In genomic region chr2:88739985-88740600, GRCh38 we compare ENCODE assay signal across 8 cellular contexts. TPM values are rescaled to one million over a fixed set of nuclear protein-coding genes. Genes with fewer than 3 reads are reported as not detected.
DNase-seq lines count a peak whose midpoint lies in the region; ATAC-seq and TF ChIP-seq lines count a peak whose summit lies in the region.

No MANE protein-coding gene starts in this region.

- TF ChIP-seq CTCF in neutrophil (IDR thresholded peaks at IDR 0.05) (peak; percentile 88), testis (IDR thresholded peaks at IDR 0.05) (peak; percentile 62 to 84 (median 64))

- H3K36me3 ChIP-seq in neutrophil (peaks cover 56% of the 10 kb centered on the region), testis (ENCODE audit: low read depth, missing control alignments) (no peaks in the 10 kb centered on the region)

- intact Hi-C loops in testis (cut with DNase I; ENCODE audit: low total_unique reads): no loop called here

- H3K27ac ChIP-seq in neutrophil (no peak overlapping the region), testis (no peak overlapping the region)

- H3K9me3 Mint-ChIP-seq in activated T-cell treated with anti-CD3 and anti-CD28 coated beads, Interleukin-2, amount 50 U/mL, for 24 hours: peaks cover 14% of the 10 kb centered on the region

- H3K4me3 ChIP-seq in neutrophil (ENCODE audit: low read depth in 1 of 2, low read length in 1 of 2) (no peak overlapping the region), testis (no peak overlapping the region)

- H3K27me3 ChIP-seq in neutrophil: no peaks in the 10 kb centered on the region
- no peaks in the 10 kb centered on the region for H3K27me3 ChIP-seq in testis

- H3K4me1 Mint-ChIP-seq in activated T-cell treated with anti-CD3 and anti-CD28 coated beads, Interleukin-2, amount 50 U/mL, for 24 hours (ENCODE audit: low read depth): peaks cover 42% of the 10 kb centered on the region

- no peak overlapping the region for H3K27ac Mint-ChIP-seq in activated T-cell treated with anti-CD3 and anti-CD28 coated beads, Interleukin-2, amount 50 U/mL, for 24 hours

- no peaks in the 10 kb centered on the region for H3K27me3 Mint-ChIP-seq in activated T-cell treated with anti-CD3 and anti-CD28 coated beads, Interleukin-2, amount 50 U/mL, for 24 hours

- whole genome bisulfite sequencing in testis, 2 donors: 56 to 61% methylated on average over 7 of the region's 7 CpGs

- no peak for TF ChIP-seq POLR2A in testis (IDR thresholded peaks at IDR 0.05)

- DNase-seq in DMS 273 (lab: John Stamatoyannopoulos, UW; ENCODE audit: unreplicated experiment): peak; percentile 81
- DNase-seq in HPDE6-E6E7 (ENCODE audit: extremely low spot score): peak; percentile 63
- peak; percentile 16 for DNase-seq in OCI-M2 (lab: John Stamatoyannopoulos, UW; ENCODE audit: unreplicated experiment)
- DNase-seq in activated T-cell treated with anti-CD3 and anti-CD28 coated beads, Interleukin-2, amount 50 U/mL, for 24 hours: peak; percentile 76
- DNase-seq in fibroblast of peridontal ligament (ENCODE audit: extremely low read depth): peak; percentile 80
- peak; percentile 86 for DNase-seq in testis

- H3K4me1 ChIP-seq in neutrophil (ENCODE audit: control insufficient read depth in 1 of 2, insufficient read depth in 1 of 2, low read depth in 1 of 2, low read length in 1 of 2) (no peaks in the 10 kb centered on the region), testis (no peaks in the 10 kb centered on the region)

- ATAC-seq in GM19467 (IDR thresholded peaks at IDR 0.05; ENCODE audit: unreplicated experiment): peak; percentile 70

- H3K9me3 ChIP-seq in neutrophil (no peaks in the 10 kb centered on the region), testis (no peaks in the 10 kb centered on the region)

- peaks cover 98% of the 10 kb centered on the region for H3K36me3 Mint-ChIP-seq in activated T-cell treated with anti-CD3 and anti-CD28 coated beads, Interleukin-2, amount 50 U/mL, for 24 hours (ENCODE audit: low read depth)

- no peak overlapping the region for H3K4me3 Mint-ChIP-seq in activated T-cell treated with anti-CD3 and anti-CD28 coated beads, Interleukin-2, amount 50 U/mL, for 24 hours

RNA-seq across cellular contexts. Expression of gene RPIA, which starts 48.6 kb away (rescaled TPM):
- total RNA-seq in testis: 10 to 100 TPM; 16.2 TPM
- polyA plus RNA-seq in testis (ENCODE audit: insufficient read depth, low read depth, low replicate concordance): 17.9 TPM

Comparison
In these comparisons a context has a peak if more than half of its experiments do, and no peak if none do; other contexts are left out.
1. DNase-seq: peak in every context shown above with its lines; median percentile 86 in testis; 81 in DMS 273; 80 in fibroblast of peridontal ligament; 76 in activated T-cell treated with anti-CD3 and anti-CD28 coated beads, Interleukin-2, amount 50 U/mL, for 24 hours; 63 in HPDE6-E6E7; 16 in OCI-M2.